ENCODE assay signal across 9 cellular contexts in the genomic region with DNA sequence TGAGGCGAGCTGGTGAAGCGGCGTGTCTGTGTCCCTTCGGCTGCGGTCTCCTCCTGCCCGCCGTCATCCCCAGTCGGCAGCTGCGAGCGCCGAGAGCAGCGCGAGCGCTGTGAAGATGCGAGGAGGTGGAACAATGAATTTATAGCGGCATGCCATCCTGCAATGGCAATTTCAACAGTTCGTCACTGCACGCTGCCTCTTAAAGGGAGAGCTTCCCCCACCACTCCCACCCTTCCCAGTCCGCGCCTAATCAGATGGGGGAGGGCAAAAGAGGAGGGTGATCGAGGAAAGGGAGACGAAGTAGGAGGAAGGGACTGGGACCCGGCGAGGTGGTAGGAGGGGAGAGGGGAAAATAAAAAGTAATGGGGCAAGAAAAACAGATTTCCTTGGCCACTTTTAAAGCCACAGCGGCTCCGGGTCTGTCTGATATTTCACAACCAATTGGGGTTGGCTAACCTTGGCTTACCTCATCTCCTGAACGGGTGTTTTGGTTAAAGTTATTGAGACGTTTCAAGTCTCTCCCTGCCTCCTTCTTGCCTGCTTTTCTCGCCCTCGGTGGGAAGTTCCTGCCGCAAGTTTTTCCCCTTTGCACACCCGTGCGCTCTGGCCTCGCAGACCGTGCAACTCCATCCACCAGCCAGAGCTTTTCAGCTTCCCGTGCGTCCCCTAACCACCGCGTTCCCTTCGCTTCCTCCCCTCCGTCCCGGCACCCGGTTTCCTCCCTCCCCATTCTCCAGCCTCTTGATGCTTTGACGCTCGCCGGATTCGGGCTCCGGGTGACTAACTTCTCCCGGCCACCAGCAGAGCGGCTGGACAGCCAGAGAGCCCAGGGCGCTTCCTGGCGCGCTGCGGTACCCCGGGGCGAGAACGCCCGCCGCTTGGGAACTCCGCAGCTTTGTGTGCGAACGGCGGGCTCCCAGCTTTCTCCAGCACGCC. TPM values are rescaled to one million over a fixed set of nuclear protein-coding genes. Genes with fewer than 3 reads are reported as not detected.
DNase-seq lines count a peak whose midpoint lies in the region; ATAC-seq and TF ChIP-seq lines count a peak whose summit lies in the region.
"Had no signal": no experiment of that assay in that cellular context is flagged by ENCODE, and none has a peak within 500 bp of the region (broad histone marks: within the 10 kb centered on the region; RNA-seq: fewer than 3 reads in every experiment).

Gene ADAMTS5 (minus strand): TSS at position 111 of the 936 bp plus-strand sequence. CDS start 697 bp downstream, outside the sequence.

- CTCF ChIA-PET in activated CD8-positive, alpha-beta T cell treated with anti-CD3 and anti-CD28 coated beads for 36 hours (lab: Charles Lee) = no interaction called here
- CTCF ChIA-PET in activated CD8-positive, alpha-beta T cell treated with anti-CD3 and anti-CD28 coated beads, Interleukin-2, amount 10 ng/mL, durations not matched to agents 7 days and 5 days (lab: Charles Lee) = no interaction called here

- H3K27me3 ChIP-seq in left ventricle myocardium inferior (ENCODE audit: low read depth) = peaks cover 26% of the 10 kb centered on the region
- peaks cover 7% of the 10 kb centered on the region for H3K27me3 ChIP-seq in effector memory CD4-positive, alpha-beta T cell (replicated peaks; ENCODE audit: control insufficient read depth, insufficient read depth, low read length, poor library complexity, severe bottlenecking)

- TF ChIP-seq CTCF in activated CD8-positive, alpha-beta T cell treated with anti-CD3 and anti-CD28 coated beads for 36 hours (IDR thresholded peaks at IDR 0.05) = no peak
- TF ChIP-seq CTCF in VCaP (conservative IDR thresholded peaks at IDR 0.05) = no peak
- peak; percentile 19 for TF ChIP-seq CTCF in left ventricle myocardium inferior (IDR thresholded peaks at IDR 0.05; ENCODE audit: borderline replicate concordance)
- no peak for TF ChIP-seq CTCF in retinal pigment epithelial cell (conservative IDR thresholded peaks at IDR 0.05; ENCODE audit: low read depth, low read length)

- DNase-seq in activated CD8-positive, alpha-beta T cell treated with anti-CD3 and anti-CD28 coated beads for 36 hours = peak; percentile 1
- no peak for DNase-seq in activated CD8-positive, alpha-beta T cell treated with anti-CD3 and anti-CD28 coated beads, Interleukin-2, amount 10 ng/mL, durations not matched to agents 7 days and 5 days
- DNase-seq in left ventricle myocardium inferior = peak; percentile 51
- DNase-seq in retinal pigment epithelial cell (ENCODE audit: low read depth) = no peak
- no peak for DNase-seq in effector memory CD4-positive, alpha-beta T cell
- DNase-seq: CD4-positive, CD25-positive, alpha-beta regulatory T cell had no signal

- H3K27ac Mint-ChIP-seq in activated CD8-positive, alpha-beta T cell treated with anti-CD3 and anti-CD28 coated beads for 36 hours = no peak within 1 kb of the TSS
- H3K27ac Mint-ChIP-seq in activated CD8-positive, alpha-beta T cell treated with anti-CD3 and anti-CD28 coated beads, Interleukin-2, amount 10 ng/mL, durations not matched to agents 7 days and 5 days = no peak within 1 kb of the TSS
- H3K27ac Mint-ChIP-seq in activated T-helper 17 cell treated with anti-CD3 and anti-CD28 coated beads, Interleukin-2, amount 50 U/mL, for 72 hours = no peak within 1 kb of the TSS
- H3K27ac Mint-ChIP-seq: CD4-positive, CD25-positive, alpha-beta regulatory T cell had no signal

- H3K27ac ChIP-seq in VCaP = peak within 1 kb of the TSS; percentile 32; the same call in 1 of the 2 replicates
- peak within 1 kb of the TSS; percentile 87 for H3K27ac ChIP-seq in left ventricle myocardium inferior (replicated peaks)
- no peak within 1 kb of the TSS for H3K27ac ChIP-seq in effector memory CD4-positive, alpha-beta T cell (ENCODE audit: insufficient read depth, low read length, poor library complexity, severe bottlenecking)

- ATAC-seq in activated CD8-positive, alpha-beta T cell treated with anti-CD3 and anti-CD28 coated beads for 36 hours = no peak
- no peak for ATAC-seq in activated CD8-positive, alpha-beta T cell treated with anti-CD3 and anti-CD28 coated beads, Interleukin-2, amount 10 ng/mL, durations not matched to agents 7 days and 5 days
- no peak for ATAC-seq in HG03432 (IDR thresholded peaks at IDR 0.05; ENCODE audit: unreplicated experiment)
- ATAC-seq in activated T-helper 17 cell treated with anti-CD3 and anti-CD28 coated beads, Interleukin-2, amount 50 U/mL, for 72 hours (replicated peaks) = no peak

- peaks cover 31% of the 10 kb centered on the region for H3K4me1 ChIP-seq in left ventricle myocardium inferior
- no peaks in the 10 kb centered on the region for H3K4me1 ChIP-seq in effector memory CD4-positive, alpha-beta T cell (ENCODE audit: control insufficient read depth, insufficient read depth, low read length, poor library complexity, severe bottlenecking)

- H3K27me3 Mint-ChIP-seq in activated CD8-positive, alpha-beta T cell treated with anti-CD3 and anti-CD28 coated beads for 36 hours = peaks cover 39% of the 10 kb centered on the region
- H3K27me3 Mint-ChIP-seq in activated CD8-positive, alpha-beta T cell treated with anti-CD3 and anti-CD28 coated beads, Interleukin-2, amount 10 ng/mL, durations not matched to agents 7 days and 5 days (ENCODE audit: low read depth) = peaks cover 41% of the 10 kb centered on the region
- H3K27me3 Mint-ChIP-seq in activated T-helper 17 cell treated with anti-CD3 and anti-CD28 coated beads, Interleukin-2, amount 50 U/mL, for 72 hours = peaks cover 34% of the 10 kb centered on the region

- intact Hi-C loops in activated CD8-positive, alpha-beta T cell treated with anti-CD3 and anti-CD28 coated beads for 36 hours (cut with micrococcal nuclease) = no loop called here
- intact Hi-C loops in left ventricle myocardium inferior (cut with micrococcal nuclease) = no loop called here

- H3K9me3 Mint-ChIP-seq in activated CD8-positive, alpha-beta T cell treated with anti-CD3 and anti-CD28 coated beads for 36 hours = no peaks in the 10 kb centered on the region
- no peaks in the 10 kb centered on the region for H3K9me3 Mint-ChIP-seq in activated CD8-positive, alpha-beta T cell treated with anti-CD3 and anti-CD28 coated beads, Interleukin-2, amount 10 ng/mL, durations not matched to agents 7 days and 5 days (ENCODE audit: insufficient read depth)
- H3K9me3 Mint-ChIP-seq in activated T-helper 17 cell treated with anti-CD3 and anti-CD28 coated beads, Interleukin-2, amount 50 U/mL, for 72 hours = no peaks in the 10 kb centered on the region

- peak within 1 kb of the TSS; percentile 76 for H3K4me3 ChIP-seq in left ventricle myocardium inferior
- H3K4me3 ChIP-seq in retinal pigment epithelial cell (ENCODE audit: low read length) = peak within 1 kb of the TSS; percentile 73
- no peak within 1 kb of the TSS for H3K4me3 ChIP-seq in effector memory CD4-positive, alpha-beta T cell (ENCODE audit: insufficient read depth, low read depth, low read length, poor library complexity, severe bottlenecking)

- no peaks in the 10 kb centered on the region for H3K36me3 ChIP-seq in left ventricle myocardium inferior
- no peaks in the 10 kb centered on the region for H3K36me3 ChIP-seq in effector memory CD4-positive, alpha-beta T cell (ENCODE audit: control insufficient read depth, insufficient read depth, low read length)

- H3K36me3 Mint-ChIP-seq in activated CD8-positive, alpha-beta T cell treated with anti-CD3 and anti-CD28 coated beads for 36 hours (ENCODE audit: low read depth) = no peaks in the 10 kb centered on the region
- no peaks in the 10 kb centered on the region for H3K36me3 Mint-ChIP-seq in activated CD8-positive, alpha-beta T cell treated with anti-CD3 and anti-CD28 coated beads, Interleukin-2, amount 10 ng/mL, durations not matched to agents 7 days and 5 days (ENCODE audit: low read depth)
- H3K36me3 Mint-ChIP-seq in activated T-helper 17 cell treated with anti-CD3 and anti-CD28 coated beads, Interleukin-2, amount 50 U/mL, for 72 hours (ENCODE audit: low read depth) = no peaks in the 10 kb centered on the region
- H3K36me3 Mint-ChIP-seq: CD4-positive, CD25-positive, alpha-beta regulatory T cell had no signal

- POLR2A ChIA-PET in activated CD8-positive, alpha-beta T cell treated with anti-CD3 and anti-CD28 coated beads for 36 hours (lab: Charles Lee) = no interaction called here
- POLR2A ChIA-PET in activated CD8-positive, alpha-beta T cell treated with anti-CD3 and anti-CD28 coated beads, Interleukin-2, amount 10 ng/mL, durations not matched to agents 7 days and 5 days (lab: Charles Lee) = no interaction called here

- H3K9me3 ChIP-seq in left ventricle myocardium inferior (replicated peaks) = no peaks in the 10 kb centered on the region
- no peaks in the 10 kb centered on the region for H3K9me3 ChIP-seq in effector memory CD4-positive, alpha-beta T cell (ENCODE audit: control insufficient read depth, low read length)

- no peaks in the 10 kb centered on the region for H3K4me1 Mint-ChIP-seq in activated CD8-positive, alpha-beta T cell treated with anti-CD3 and anti-CD28 coated beads for 36 hours (ENCODE audit: low read depth)
- H3K4me1 Mint-ChIP-seq in activated CD8-positive, alpha-beta T cell treated with anti-CD3 and anti-CD28 coated beads, Interleukin-2, amount 10 ng/mL, durations not matched to agents 7 days and 5 days (ENCODE audit: low read depth) = no peaks in the 10 kb centered on the region
- H3K4me1 Mint-ChIP-seq in activated T-helper 17 cell treated with anti-CD3 and anti-CD28 coated beads, Interleukin-2, amount 50 U/mL, for 72 hours = no peaks in the 10 kb centered on the region
- H3K4me1 Mint-ChIP-seq: CD4-positive, CD25-positive, alpha-beta regulatory T cell had no signal

- H3K4me3 Mint-ChIP-seq in activated CD8-positive, alpha-beta T cell treated with anti-CD3 and anti-CD28 coated beads for 36 hours = no peak within 1 kb of the TSS
- H3K4me3 Mint-ChIP-seq in activated CD8-positive, alpha-beta T cell treated with anti-CD3 and anti-CD28 coated beads, Interleukin-2, amount 10 ng/mL, durations not matched to agents 7 days and 5 days = no peak within 1 kb of the TSS
- H3K4me3 Mint-ChIP-seq in activated T-helper 17 cell treated with anti-CD3 and anti-CD28 coated beads, Interleukin-2, amount 50 U/mL, for 72 hours = no peak within 1 kb of the TSS
- H3K4me3 Mint-ChIP-seq: CD4-positive, CD25-positive, alpha-beta regulatory T cell had no signal

RNA-seq across cellular contexts. Expression of gene ADAMTS5, which starts in this region (rescaled TPM):
- total RNA-seq in activated CD8-positive, alpha-beta T cell treated with anti-CD3 and anti-CD28 coated beads for 36 hours = not detected
- not detected for total RNA-seq in activated CD8-positive, alpha-beta T cell treated with anti-CD3 and anti-CD28 coated beads, Interleukin-2, amount 10 ng/mL, durations not matched to agents 7 days and 5 days
- total RNA-seq in left ventricle myocardium inferior = 3.0 TPM
- not detected for total RNA-seq in activated T-helper 17 cell treated with anti-CD3 and anti-CD28 coated beads, Interleukin-2, amount 50 U/mL, for 72 hours
- total RNA-seq: CD4-positive, CD25-positive, alpha-beta regulatory T cell had no signal

Comparison
In these comparisons a context has a peak if more than half of its experiments do, and no peak if none do; other contexts are left out.
1. Peak in DNase-seq in activated CD8-positive, alpha-beta T cell treated with anti-CD3 and anti-CD28 coated beads for 36 hours; RNA of the gene not detected or under 1 TPM.